ENCODE assay signal across 1 cellular context in the genomic region with DNA sequence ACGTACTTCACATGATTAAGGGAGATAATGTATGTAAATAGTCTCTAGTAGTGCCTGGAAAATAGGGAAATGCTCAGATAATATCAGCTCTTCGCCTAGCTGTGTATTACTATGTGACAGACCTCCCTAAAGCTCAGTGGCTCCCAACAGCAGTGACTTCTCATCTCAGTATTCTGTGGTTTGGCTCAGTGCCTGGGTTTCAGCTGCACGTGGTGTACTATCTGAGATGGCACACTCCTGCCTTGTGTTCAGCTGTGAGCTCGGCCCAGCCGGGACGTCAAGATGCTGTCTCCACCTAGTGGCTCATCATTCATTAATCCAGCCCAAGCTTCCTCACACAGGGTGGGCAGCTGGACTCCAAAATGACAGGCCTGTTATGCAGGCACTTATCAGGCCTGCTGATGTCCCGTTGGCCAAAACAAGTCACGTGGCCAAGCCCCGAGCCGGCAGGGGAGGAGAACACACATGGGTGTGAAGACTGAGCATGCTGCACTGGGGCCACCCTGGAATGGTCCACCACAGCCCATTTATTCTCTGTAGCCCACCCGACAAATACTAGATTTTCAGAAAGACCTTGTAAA.
TF ChIP-seq lines count a peak whose summit lies in the region.

No MANE protein-coding gene starts in this region.

TF ChIP-seq in HepG2, 621 proteins besides CTCF, POLR2A, EP300 and RAD21 (continued from another document and continues in another):
- TF ChIP-seq XRCC5 (optimal IDR thresholded peaks at IDR 0.05; ENCODE audit: low read length) (peak; percentile 80), ZNF337 (CRISPR knock-in tag; IDR thresholded peaks at IDR 0.05; ENCODE audit: borderline replicate concordance, low read depth) (no peak), TARDBP (CRISPR knock-in tag; IDR thresholded peaks at IDR 0.05) (no peak), ZSCAN31 (CRISPR knock-in tag; IDR thresholded peaks at IDR 0.05; ENCODE audit: low read depth) (no peak), RFXANK (CRISPR knock-in tag; IDR thresholded peaks at IDR 0.05) (no peak), HOXA3 (CRISPR knock-in tag; IDR thresholded peaks at IDR 0.05) (0 out of 2 replicates have a peak, but pooled peaks have one; percentile 21), HNF1B (CRISPR knock-in tag; IDR thresholded peaks at IDR 0.05) (no peak), IRF2 (CRISPR knock-in tag; IDR thresholded peaks at IDR 0.05) (no peak), SAP130 (CRISPR knock-in tag; IDR thresholded peaks at IDR 0.05; ENCODE audit: low read depth) (peak; percentile 87), TCF7 (IDR thresholded peaks at IDR 0.05; ENCODE audit: low read depth) (no peak), ZNF7 (CRISPR knock-in tag; IDR thresholded peaks at IDR 0.05) (no peak), ISL2 (CRISPR knock-in tag; IDR thresholded peaks at IDR 0.05) (0 out of 2 replicates have a peak, but pooled peaks have one; percentile 20), BHLHE40 (IDR thresholded peaks at IDR 0.05; ENCODE audit: low read length) (peak; percentile 78), TSC22D2 (CRISPR knock-in tag; IDR thresholded peaks at IDR 0.05; ENCODE audit: borderline replicate concordance) (no peak), ARID2 (CRISPR knock-in tag; IDR thresholded peaks at IDR 0.05; ENCODE audit: borderline replicate concordance) (no peak), PRDM10 (CRISPR knock-in tag; IDR thresholded peaks at IDR 0.05; ENCODE audit: low read depth) (0 out of 2 replicates have a peak, but pooled peaks have one; percentile 31), NR3C1 (CRISPR knock-in tag; IDR thresholded peaks at IDR 0.05) (no peak), ZNF446 (CRISPR knock-in tag; IDR thresholded peaks at IDR 0.05) (no peak), MYC (CRISPR knock-in tag; IDR thresholded peaks at IDR 0.05; ENCODE audit: borderline replicate concordance) (peak; percentile 68; the same call in 1 of the 2 replicates), SIN3B (IDR thresholded peaks at IDR 0.05; ENCODE audit: low read length) (no peak), ATM (IDR thresholded peaks at IDR 0.05; ENCODE audit: borderline replicate concordance) (no peak), ZNF205 (CRISPR knock-in tag; IDR thresholded peaks at IDR 0.05) (no peak), KDM5B (CRISPR knock-in tag; IDR thresholded peaks at IDR 0.05; ENCODE audit: borderline replicate concordance) (no peak), TEAD2 (CRISPR knock-in tag; IDR thresholded peaks at IDR 0.05) (no peak)
- TF ChIP-seq, protein P1, sequence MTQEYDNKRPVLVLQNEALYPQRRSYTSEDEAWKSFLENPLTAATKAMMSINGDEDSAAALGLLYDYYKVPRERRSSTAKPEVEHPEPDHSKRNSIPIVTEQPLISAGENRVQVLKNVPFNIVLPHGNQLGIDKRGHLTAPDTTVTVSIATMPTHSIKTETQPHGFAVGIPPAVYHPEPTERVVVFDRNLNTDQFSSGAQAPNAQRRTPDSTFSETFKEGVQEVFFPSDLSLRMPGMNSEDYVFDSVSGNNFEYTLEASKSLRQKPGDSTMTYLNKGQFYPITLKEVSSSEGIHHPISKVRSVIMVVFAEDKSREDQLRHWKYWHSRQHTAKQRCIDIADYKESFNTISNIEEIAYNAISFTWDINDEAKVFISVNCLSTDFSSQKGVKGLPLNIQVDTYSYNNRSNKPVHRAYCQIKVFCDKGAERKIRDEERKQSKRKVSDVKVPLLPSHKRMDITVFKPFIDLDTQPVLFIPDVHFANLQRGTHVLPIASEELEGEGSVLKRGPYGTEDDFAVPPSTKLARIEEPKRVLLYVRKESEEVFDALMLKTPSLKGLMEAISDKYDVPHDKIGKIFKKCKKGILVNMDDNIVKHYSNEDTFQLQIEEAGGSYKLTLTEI (CRISPR knock-in tag; conservative IDR thresholded peaks at IDR 0.05), result no peak
- TF ChIP-seq, protein P2, sequence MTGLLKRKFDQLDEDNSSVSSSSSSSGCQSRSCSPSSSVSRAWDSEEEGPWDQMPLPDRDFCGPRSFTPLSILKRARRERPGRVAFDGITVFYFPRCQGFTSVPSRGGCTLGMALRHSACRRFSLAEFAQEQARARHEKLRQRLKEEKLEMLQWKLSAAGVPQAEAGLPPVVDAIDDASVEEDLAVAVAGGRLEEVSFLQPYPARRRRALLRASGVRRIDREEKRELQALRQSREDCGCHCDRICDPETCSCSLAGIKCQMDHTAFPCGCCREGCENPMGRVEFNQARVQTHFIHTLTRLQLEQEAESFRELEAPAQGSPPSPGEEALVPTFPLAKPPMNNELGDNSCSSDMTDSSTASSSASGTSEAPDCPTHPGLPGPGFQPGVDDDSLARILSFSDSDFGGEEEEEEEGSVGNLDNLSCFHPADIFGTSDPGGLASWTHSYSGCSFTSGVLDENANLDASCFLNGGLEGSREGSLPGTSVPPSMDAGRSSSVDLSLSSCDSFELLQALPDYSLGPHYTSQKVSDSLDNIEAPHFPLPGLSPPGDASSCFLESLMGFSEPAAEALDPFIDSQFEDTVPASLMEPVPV (CRISPR knock-in tag; IDR thresholded peaks at IDR 0.05), result no peak
- TF ChIP-seq, protein P3, sequence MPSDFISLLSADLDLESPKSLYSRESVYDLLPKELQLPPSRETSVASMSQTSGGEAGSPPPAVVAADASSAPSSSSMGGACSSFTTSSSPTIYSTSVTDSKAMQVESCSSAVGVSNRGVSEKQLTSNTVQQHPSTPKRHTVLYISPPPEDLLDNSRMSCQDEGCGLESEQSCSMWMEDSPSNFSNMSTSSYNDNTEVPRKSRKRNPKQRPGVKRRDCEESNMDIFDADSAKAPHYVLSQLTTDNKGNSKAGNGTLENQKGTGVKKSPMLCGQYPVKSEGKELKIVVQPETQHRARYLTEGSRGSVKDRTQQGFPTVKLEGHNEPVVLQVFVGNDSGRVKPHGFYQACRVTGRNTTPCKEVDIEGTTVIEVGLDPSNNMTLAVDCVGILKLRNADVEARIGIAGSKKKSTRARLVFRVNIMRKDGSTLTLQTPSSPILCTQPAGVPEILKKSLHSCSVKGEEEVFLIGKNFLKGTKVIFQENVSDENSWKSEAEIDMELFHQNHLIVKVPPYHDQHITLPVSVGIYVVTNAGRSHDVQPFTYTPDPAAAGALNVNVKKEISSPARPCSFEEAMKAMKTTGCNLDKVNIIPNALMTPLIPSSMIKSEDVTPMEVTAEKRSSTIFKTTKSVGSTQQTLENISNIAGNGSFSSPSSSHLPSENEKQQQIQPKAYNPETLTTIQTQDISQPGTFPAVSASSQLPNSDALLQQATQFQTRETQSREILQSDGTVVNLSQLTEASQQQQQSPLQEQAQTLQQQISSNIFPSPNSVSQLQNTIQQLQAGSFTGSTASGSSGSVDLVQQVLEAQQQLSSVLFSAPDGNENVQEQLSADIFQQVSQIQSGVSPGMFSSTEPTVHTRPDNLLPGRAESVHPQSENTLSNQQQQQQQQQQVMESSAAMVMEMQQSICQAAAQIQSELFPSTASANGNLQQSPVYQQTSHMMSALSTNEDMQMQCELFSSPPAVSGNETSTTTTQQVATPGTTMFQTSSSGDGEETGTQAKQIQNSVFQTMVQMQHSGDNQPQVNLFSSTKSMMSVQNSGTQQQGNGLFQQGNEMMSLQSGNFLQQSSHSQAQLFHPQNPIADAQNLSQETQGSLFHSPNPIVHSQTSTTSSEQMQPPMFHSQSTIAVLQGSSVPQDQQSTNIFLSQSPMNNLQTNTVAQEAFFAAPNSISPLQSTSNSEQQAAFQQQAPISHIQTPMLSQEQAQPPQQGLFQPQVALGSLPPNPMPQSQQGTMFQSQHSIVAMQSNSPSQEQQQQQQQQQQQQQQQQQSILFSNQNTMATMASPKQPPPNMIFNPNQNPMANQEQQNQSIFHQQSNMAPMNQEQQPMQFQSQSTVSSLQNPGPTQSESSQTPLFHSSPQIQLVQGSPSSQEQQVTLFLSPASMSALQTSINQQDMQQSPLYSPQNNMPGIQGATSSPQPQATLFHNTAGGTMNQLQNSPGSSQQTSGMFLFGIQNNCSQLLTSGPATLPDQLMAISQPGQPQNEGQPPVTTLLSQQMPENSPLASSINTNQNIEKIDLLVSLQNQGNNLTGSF (CRISPR knock-in tag; IDR thresholded peaks at IDR 0.05), result no peak
- TF ChIP-seq, protein P4, sequence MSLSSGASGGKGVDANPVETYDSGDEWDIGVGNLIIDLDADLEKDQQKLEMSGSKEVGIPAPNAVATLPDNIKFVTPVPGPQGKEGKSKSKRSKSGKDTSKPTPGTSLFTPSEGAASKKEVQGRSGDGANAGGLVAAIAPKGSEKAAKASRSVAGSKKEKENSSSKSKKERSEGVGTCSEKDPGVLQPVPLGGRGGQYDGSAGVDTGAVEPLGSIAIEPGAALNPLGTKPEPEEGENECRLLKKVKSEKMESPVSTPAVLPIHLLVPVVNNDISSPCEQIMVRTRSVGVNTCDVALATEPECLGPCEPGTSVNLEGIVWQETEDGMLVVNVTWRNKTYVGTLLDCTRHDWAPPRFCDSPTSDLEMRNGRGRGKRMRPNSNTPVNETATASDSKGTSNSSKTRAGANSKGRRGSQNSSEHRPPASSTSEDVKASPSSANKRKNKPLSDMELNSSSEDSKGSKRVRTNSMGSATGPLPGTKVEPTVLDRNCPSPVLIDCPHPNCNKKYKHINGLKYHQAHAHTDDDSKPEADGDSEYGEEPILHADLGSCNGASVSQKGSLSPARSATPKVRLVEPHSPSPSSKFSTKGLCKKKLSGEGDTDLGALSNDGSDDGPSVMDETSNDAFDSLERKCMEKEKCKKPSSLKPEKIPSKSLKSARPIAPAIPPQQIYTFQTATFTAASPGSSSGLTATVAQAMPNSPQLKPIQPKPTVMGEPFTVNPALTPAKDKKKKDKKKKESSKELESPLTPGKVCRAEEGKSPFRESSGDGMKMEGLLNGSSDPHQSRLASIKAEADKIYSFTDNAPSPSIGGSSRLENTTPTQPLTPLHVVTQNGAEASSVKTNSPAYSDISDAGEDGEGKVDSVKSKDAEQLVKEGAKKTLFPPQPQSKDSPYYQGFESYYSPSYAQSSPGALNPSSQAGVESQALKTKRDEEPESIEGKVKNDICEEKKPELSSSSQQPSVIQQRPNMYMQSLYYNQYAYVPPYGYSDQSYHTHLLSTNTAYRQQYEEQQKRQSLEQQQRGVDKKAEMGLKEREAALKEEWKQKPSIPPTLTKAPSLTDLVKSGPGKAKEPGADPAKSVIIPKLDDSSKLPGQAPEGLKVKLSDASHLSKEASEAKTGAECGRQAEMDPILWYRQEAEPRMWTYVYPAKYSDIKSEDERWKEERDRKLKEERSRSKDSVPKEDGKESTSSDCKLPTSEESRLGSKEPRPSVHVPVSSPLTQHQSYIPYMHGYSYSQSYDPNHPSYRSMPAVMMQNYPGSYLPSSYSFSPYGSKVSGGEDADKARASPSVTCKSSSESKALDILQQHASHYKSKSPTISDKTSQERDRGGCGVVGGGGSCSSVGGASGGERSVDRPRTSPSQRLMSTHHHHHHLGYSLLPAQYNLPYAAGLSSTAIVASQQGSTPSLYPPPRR (CRISPR knock-in tag; IDR thresholded peaks at IDR 0.05; ENCODE audit: borderline replicate concordance), result no peak
- TF ChIP-seq, protein P5, sequence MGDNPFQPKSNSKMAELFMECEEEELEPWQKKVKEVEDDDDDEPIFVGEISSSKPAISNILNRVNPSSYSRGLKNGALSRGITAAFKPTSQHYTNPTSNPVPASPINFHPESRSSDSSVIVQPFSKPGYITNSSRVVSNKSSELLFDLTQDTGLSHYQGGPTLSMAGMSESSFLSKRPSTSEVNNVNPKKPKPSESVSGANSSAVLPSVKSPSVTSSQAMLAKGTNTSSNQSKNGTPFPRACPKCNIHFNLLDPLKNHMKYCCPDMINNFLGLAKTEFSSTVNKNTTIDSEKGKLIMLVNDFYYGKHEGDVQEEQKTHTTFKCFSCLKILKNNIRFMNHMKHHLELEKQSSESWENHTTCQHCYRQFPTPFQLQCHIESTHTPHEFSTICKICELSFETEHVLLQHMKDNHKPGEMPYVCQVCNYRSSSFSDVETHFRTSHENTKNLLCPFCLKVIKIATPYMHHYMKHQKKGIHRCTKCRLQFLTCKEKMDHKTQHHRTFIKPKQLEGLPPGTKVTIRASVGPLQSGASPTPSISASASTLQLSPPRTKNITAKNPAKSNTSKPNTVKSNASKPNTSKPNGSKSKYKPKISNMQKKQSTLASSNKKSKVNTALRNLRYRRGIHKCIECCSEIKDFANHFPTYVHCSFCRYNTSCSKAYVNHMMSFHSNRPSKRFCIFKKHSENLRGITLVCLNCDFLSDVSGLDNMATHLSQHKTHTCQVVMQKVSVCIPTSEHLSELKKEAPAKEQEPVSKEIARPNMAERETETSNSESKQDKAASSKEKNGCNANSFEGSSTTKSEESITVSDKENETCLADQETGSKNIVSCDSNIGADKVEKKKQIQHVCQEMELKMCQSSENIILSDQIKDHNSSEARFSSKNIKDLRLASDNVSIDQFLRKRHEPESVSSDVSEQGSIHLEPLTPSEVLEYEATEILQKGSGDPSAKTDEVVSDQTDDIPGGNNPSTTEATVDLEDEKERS (CRISPR knock-in tag; IDR thresholded peaks at IDR 0.05), result no peak
- TF ChIP-seq, protein P6, sequence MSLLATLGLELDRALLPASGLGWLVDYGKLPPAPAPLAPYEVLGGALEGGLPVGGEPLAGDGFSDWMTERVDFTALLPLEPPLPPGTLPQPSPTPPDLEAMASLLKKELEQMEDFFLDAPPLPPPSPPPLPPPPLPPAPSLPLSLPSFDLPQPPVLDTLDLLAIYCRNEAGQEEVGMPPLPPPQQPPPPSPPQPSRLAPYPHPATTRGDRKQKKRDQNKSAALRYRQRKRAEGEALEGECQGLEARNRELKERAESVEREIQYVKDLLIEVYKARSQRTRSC (CRISPR knock-in tag; IDR thresholded peaks at IDR 0.05; ENCODE audit: low read depth), result no peak
